Comparison of ENCODE assay signal across 40 cellular contexts in genomic region chr11:64721359-64721699, GRCh38. TPM values are rescaled to one million over a fixed set of nuclear protein-coding genes. Genes with fewer than 3 reads are reported as not detected.
"Had no signal": no experiment of that assay in that cellular context is flagged by ENCODE, and none has a peak within 500 bp of the region (broad histone marks: within the 10 kb centered on the region; RNA-seq: fewer than 3 reads in every experiment).

No MANE protein-coding gene starts in this region.

- DNase-seq: activated B cell treated with CpG ODN at 0.5 μM for 24 hours; activated CD4-positive, alpha-beta memory T cell treated with anti-CD3 and anti-CD28 coated beads for 36 hours; activated CD4-positive, alpha-beta T cell treated with anti-CD3 and anti-CD28 coated beads for 4 hours; activated CD4-positive, alpha-beta T cell treated with anti-CD3 and anti-CD28 coated beads, Interleukin-2, amount 50 U/mL, for 1 hour; activated CD4-positive, CD25-positive, alpha-beta regulatory T cell treated with anti-CD3 and anti-CD28 coated beads, Interleukin-2, amount 50 U/mL, for 72 hours; activated CD8-positive, alpha-beta memory T cell treated with anti-CD3 and anti-CD28 coated beads, Interleukin-2, amount 10 ng/mL, durations not matched to agents 7 days and 5 days; activated effector memory CD4-positive, alpha-beta T cell treated with anti-CD3 and anti-CD28 coated beads, Interleukin-2, amount 50 U/mL, for 16 hours; activated naive CD4-positive, alpha-beta T cell; activated naive CD4-positive, alpha-beta T cell treated with anti-CD3 and anti-CD28 coated beads, Interleukin-2, amount 50 U/mL, for 16 hours; activated naive CD8-positive, alpha-beta T cell treated with anti-CD3 and anti-CD28 coated beads for 36 hours; activated T-cell treated with anti-CD3 and anti-CD28 coated beads, Interleukin-2, amount 50 U/mL, for 72 hours; amniotic stem cell; Kasumi-1; KG1; MG63; NCI-H1048; NCI-H1105 treated with DMSO at 0.1 percent for 48 hours; NCI-H1436; NCI-H1694; NCI-H1930; NCI-H2081 treated with DMSO at 0.1 percent for 48 hours; NCI-H345; NCI-H524 treated with DMSO at 0.1 percent for 48 hours; NCI-H748 treated with DMSO at 0.1 percent for 48 hours; NK-92 treated with Interleukin-12 subunit alpha and Interleukin-12 subunit beta, amount 100 ng/mL, for 24 hours; PC-3; Peyer's patch; RPMI8226; SHP77 treated with DMSO at 0.1 percent for 48 hours; SW 1271; T-helper 1 cell; T-helper 2 cell; T-helper 9 cell had no signal

- H3K36me3 ChIP-seq: cardiac muscle cell, MG63, Peyer's patch had no signal

- H3K9me3 ChIP-seq: MG63, Peyer's patch had no signal

- H3K9me3 Mint-ChIP-seq: activated B cell treated with CpG ODN at 0.5 μM for 24 hours; activated CD4-positive, alpha-beta memory T cell treated with anti-CD3 and anti-CD28 coated beads for 36 hours; activated naive CD8-positive, alpha-beta T cell treated with anti-CD3 and anti-CD28 coated beads for 36 hours; activated T-cell treated with anti-CD3 and anti-CD28 coated beads, Interleukin-2, amount 50 U/mL, for 72 hours; activated T-helper 17 cell treated with anti-CD3 and anti-CD28 coated beads, Interleukin-2, amount 50 U/mL, for 72 hours; central memory CD8-positive, alpha-beta T cell had no signal

- H3K36me3 Mint-ChIP-seq: activated CD4-positive, alpha-beta memory T cell treated with anti-CD3 and anti-CD28 coated beads for 36 hours; activated CD8-positive, alpha-beta memory T cell treated with anti-CD3 and anti-CD28 coated beads, Interleukin-2, amount 10 ng/mL, durations not matched to agents 7 days and 5 days; activated naive CD8-positive, alpha-beta T cell treated with anti-CD3 and anti-CD28 coated beads for 36 hours had no signal

- H3K4me1 Mint-ChIP-seq: activated T-helper 17 cell treated with anti-CD3 and anti-CD28 coated beads, Interleukin-2, amount 50 U/mL, for 72 hours had no signal

- H3K4me3 Mint-ChIP-seq: activated CD4-positive, alpha-beta memory T cell treated with anti-CD3 and anti-CD28 coated beads for 36 hours; activated CD8-positive, alpha-beta memory T cell treated with anti-CD3 and anti-CD28 coated beads, Interleukin-2, amount 10 ng/mL, durations not matched to agents 7 days and 5 days; activated naive CD8-positive, alpha-beta T cell treated with anti-CD3 and anti-CD28 coated beads for 36 hours had no signal

- ATAC-seq: activated CD8-positive, alpha-beta memory T cell treated with anti-CD3 and anti-CD28 coated beads, Interleukin-2, amount 10 ng/mL, durations not matched to agents 7 days and 5 days; activated T-cell treated with anti-CD3 and anti-CD28 coated beads, Interleukin-2, amount 50 U/mL, for 72 hours; activated T-helper 17 cell treated with anti-CD3 and anti-CD28 coated beads, Interleukin-2, amount 50 U/mL, for 72 hours; PC-3; SK-N-SH treated with all-trans-retinoic acid at 6 μM for 48 hours had no signal

- H3K27ac ChIP-seq: cardiac muscle cell, Peyer's patch, VCaP had no signal

- H3K4me3 ChIP-seq: cardiac muscle cell, MG63, Peyer's patch had no signal

- H3K27ac Mint-ChIP-seq: activated B cell treated with CpG ODN at 0.5 μM for 24 hours; activated CD4-positive, alpha-beta memory T cell treated with anti-CD3 and anti-CD28 coated beads for 36 hours; activated CD8-positive, alpha-beta memory T cell treated with anti-CD3 and anti-CD28 coated beads, Interleukin-2, amount 10 ng/mL, durations not matched to agents 7 days and 5 days; activated naive CD8-positive, alpha-beta T cell treated with anti-CD3 and anti-CD28 coated beads for 36 hours; activated T-cell treated with anti-CD3 and anti-CD28 coated beads, Interleukin-2, amount 50 U/mL, for 72 hours; activated T-helper 17 cell treated with anti-CD3 and anti-CD28 coated beads, Interleukin-2, amount 50 U/mL, for 72 hours had no signal

RNA-seq across cellular contexts. Expression of gene NRXN2, which starts 1.7 kb away (rescaled TPM):
- total RNA-seq: PC-3 had no signal

RNA-seq across cellular contexts. Expression of gene RASGRP2, which starts 22.6 kb away (rescaled TPM):
- total RNA-seq: NCI-H460, PC-3, SK-MEL-5 had no signal
